In the genomic region with DNA sequence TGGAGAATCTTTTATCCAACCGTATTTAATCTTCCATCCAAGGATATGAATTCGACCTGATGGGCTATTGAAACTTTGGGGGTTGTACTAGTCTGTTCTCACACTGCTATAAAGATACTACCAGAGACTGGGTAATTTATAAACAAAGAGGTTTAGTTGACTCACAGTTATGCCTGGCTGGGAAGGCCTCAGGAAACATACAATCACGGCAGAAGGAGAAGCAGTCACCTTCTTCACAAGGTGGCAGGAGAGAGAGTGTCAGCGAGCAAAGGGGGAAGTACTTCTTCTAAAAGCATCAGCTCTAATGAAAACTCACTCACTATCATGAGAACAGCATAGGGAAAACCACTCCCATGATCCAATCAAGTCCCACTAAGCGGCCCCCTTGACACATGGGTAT, we compare ENCODE assay signal across 4 cellular contexts. TPM values are rescaled to one million over a fixed set of nuclear protein-coding genes. Genes with fewer than 3 reads are reported as not detected.
"Had no signal": no experiment of that assay in that cellular context is flagged by ENCODE, and none has a peak within 500 bp of the region (broad histone marks: within the 10 kb centered on the region; RNA-seq: fewer than 3 reads in every experiment).

No MANE protein-coding gene starts in this region.

- DNase-seq: IMR-90, KBM-7 had no signal

RNA-seq across cellular contexts. Expression of a gene that starts 43.8 kb away (rescaled TPM):
- total RNA-seq: HT-29 had no signal

RNA-seq across cellular contexts. Expression of a gene that starts 47.6 kb away (rescaled TPM):
- total RNA-seq: HT-29, IMR-90, K562 had no signal
